In genomic region chr6:150004783-150005717, GRCh38 we compare ENCODE assay signal across 1 cellular context.
A peak's percentile ranks its signal among the peaks of the same experiment; 100 is the strongest.
TF ChIP-seq lines count a peak whose summit lies in the region.

No MANE protein-coding gene starts in this region.

TF ChIP-seq in HepG2, 621 proteins besides CTCF, POLR2A, EP300 and RAD21 (continued from another document and continues in another):
- TF ChIP-seq CREBL2 (CRISPR knock-in tag; IDR thresholded peaks at IDR 0.05; ENCODE audit: borderline replicate concordance) (no peak), ZNF12 (CRISPR knock-in tag; IDR thresholded peaks at IDR 0.05) (no peak), ZBTB34 (CRISPR knock-in tag; IDR thresholded peaks at IDR 0.05) (no peak), ZNF510 (CRISPR knock-in tag; IDR thresholded peaks at IDR 0.05; ENCODE audit: low read depth) (no peak), TRIM22 (IDR thresholded peaks at IDR 0.05) (no peak), TEF (CRISPR knock-in tag; IDR thresholded peaks at IDR 0.05) (no peak), ZNF263 (CRISPR knock-in tag; IDR thresholded peaks at IDR 0.05) (no peak), ZKSCAN8 (CRISPR knock-in tag; IDR thresholded peaks at IDR 0.05; ENCODE audit: borderline replicate concordance) (no peak), ZKSCAN1 (IDR thresholded peaks at IDR 0.05; ENCODE audit: low read length) (no peak), ZNF547 (CRISPR knock-in tag; IDR thresholded peaks at IDR 0.05) (0 out of 2 replicates have a peak, but pooled peaks have one; percentile 15), HOXD1 (CRISPR knock-in tag; IDR thresholded peaks at IDR 0.05) (0 out of 2 replicates have a peak, but pooled peaks have one; percentile 20), ZNF780A (CRISPR knock-in tag; IDR thresholded peaks at IDR 0.05) (no peak), NRL (CRISPR knock-in tag; IDR thresholded peaks at IDR 0.05; ENCODE audit: borderline replicate concordance) (no peak), EED (CRISPR knock-in tag; IDR thresholded peaks at IDR 0.05) (0 out of 2 replicates have a peak, but pooled peaks have one; percentile 26), GPN1 (CRISPR knock-in tag; IDR thresholded peaks at IDR 0.05; ENCODE audit: borderline replicate concordance) (no peak), ZNF597 (CRISPR knock-in tag; IDR thresholded peaks at IDR 0.05) (no peak), ZNF800 (CRISPR knock-in tag; IDR thresholded peaks at IDR 0.05) (no peak), TERF1 (CRISPR knock-in tag; IDR thresholded peaks at IDR 0.05) (no peak), ZNF891 (CRISPR knock-in tag; IDR thresholded peaks at IDR 0.05) (peak; percentile 19; the same call in 1 of the 2 replicates), ZBTB33 (CRISPR knock-in tag; IDR thresholded peaks at IDR 0.05) (no peak; the same call in 1 of the 2 replicates), MAZ (IDR thresholded peaks at IDR 0.05; ENCODE audit: borderline replicate concordance, low read depth, low read length) (no peak), MAZ (CRISPR knock-in tag; IDR thresholded peaks at IDR 0.05; ENCODE audit: low read depth) (peak; percentile 59), RARA (CRISPR knock-in tag; IDR thresholded peaks at IDR 0.05) (0 out of 2 replicates have a peak, but pooled peaks have one; percentile 15), ZFP62 (CRISPR knock-in tag; IDR thresholded peaks at IDR 0.05) (no peak), ZNF251 (CRISPR knock-in tag; IDR thresholded peaks at IDR 0.05) (no peak), ZNF782 (CRISPR knock-in tag; IDR thresholded peaks at IDR 0.05; ENCODE audit: borderline replicate concordance) (no peak), GATA4 (IDR thresholded peaks at IDR 0.05; ENCODE audit: borderline replicate concordance, low read depth) (no peak), NPAS2 (CRISPR knock-in tag; IDR thresholded peaks at IDR 0.05; ENCODE audit: borderline replicate concordance) (no peak), ZNF766 (CRISPR knock-in tag; IDR thresholded peaks at IDR 0.05; ENCODE audit: borderline replicate concordance) (peak; percentile 57; the same call in 1 of the 2 replicates), ZNF33A (CRISPR knock-in tag; IDR thresholded peaks at IDR 0.05; ENCODE audit: borderline replicate concordance) (no peak), CEBPG (CRISPR knock-in tag; IDR thresholded peaks at IDR 0.05) (0 out of 2 replicates have a peak, but pooled peaks have one; percentile 4), KDM3A (CRISPR knock-in tag; IDR thresholded peaks at IDR 0.05; ENCODE audit: low read depth) (peak; percentile 79; the same call in 1 of the 2 replicates), PRDM4 (CRISPR knock-in tag; IDR thresholded peaks at IDR 0.05; ENCODE audit: borderline replicate concordance) (no peak), BRD4 (CRISPR knock-in tag; IDR thresholded peaks at IDR 0.05) (no peak), ZNF678 (CRISPR knock-in tag; IDR thresholded peaks at IDR 0.05) (no peak), ZNF280B (CRISPR knock-in tag; IDR thresholded peaks at IDR 0.05; ENCODE audit: borderline replicate concordance) (peak; percentile 57; the same call in 1 of the 2 replicates), NFATC3 (CRISPR knock-in tag; IDR thresholded peaks at IDR 0.05) (no peak), ZNF749 (CRISPR knock-in tag; IDR thresholded peaks at IDR 0.05; ENCODE audit: borderline replicate concordance) (0 out of 2 replicates have a peak, but pooled peaks have one; percentile 36), NFKB2 (CRISPR knock-in tag; IDR thresholded peaks at IDR 0.05; ENCODE audit: borderline replicate concordance) (peak; percentile 60; the same call in 1 of the 2 replicates), CREM (IDR thresholded peaks at IDR 0.05) (no peak), CREM (CRISPR knock-in tag; IDR thresholded peaks at IDR 0.05) (no peak), XBP1 (CRISPR knock-in tag; IDR thresholded peaks at IDR 0.05) (0 out of 2 replicates have a peak, but pooled peaks have one; percentile 42), TOE1 (CRISPR knock-in tag; IDR thresholded peaks at IDR 0.05) (no peak), NR0B2 (CRISPR knock-in tag; IDR thresholded peaks at IDR 0.05) (peak; percentile 67; the same call in 1 of the 2 replicates), LBX2 (CRISPR knock-in tag; IDR thresholded peaks at IDR 0.05; ENCODE audit: borderline replicate concordance) (no peak), STAT5B (CRISPR knock-in tag; IDR thresholded peaks at IDR 0.05) (no peak), ZSCAN29 (CRISPR knock-in tag; conservative IDR thresholded peaks at IDR 0.05) (no peak), ZBTB42 (CRISPR knock-in tag; IDR thresholded peaks at IDR 0.05) (no peak), KLF13 (CRISPR knock-in tag; IDR thresholded peaks at IDR 0.05) (no peak)
